ENCODE assay signal across 16 cellular contexts in the genomic region with DNA sequence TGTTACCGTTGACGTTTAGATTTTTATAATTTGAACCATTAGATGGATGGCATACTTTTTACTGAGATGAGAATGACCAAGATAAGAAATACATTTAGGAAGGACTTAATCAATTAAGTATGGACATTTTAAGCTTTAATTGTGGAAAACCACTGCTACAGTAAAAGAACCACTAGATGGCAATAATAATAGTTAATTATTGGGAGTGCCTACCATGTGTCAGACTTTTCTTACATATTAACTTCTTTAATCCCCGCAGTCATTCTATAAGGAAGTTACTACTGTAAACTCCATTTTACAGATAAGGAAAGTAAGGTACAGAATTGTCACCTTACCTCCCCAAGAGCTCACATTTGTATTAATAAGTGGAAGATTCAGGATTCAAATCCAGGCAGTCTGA. TPM values are rescaled to one million over a fixed set of nuclear protein-coding genes. Genes with fewer than 3 reads are reported as not detected.
DNase-seq lines count a peak whose midpoint lies in the region; ATAC-seq, FAIRE-seq and TF ChIP-seq lines count a peak whose summit lies in the region.
"Had no signal": no experiment of that assay in that cellular context is flagged by ENCODE, and none has a peak within 500 bp of the region (broad histone marks: within the 10 kb centered on the region; RNA-seq: fewer than 3 reads in every experiment).

No MANE protein-coding gene starts in this region.

- H2AK5ac ChIP-seq in IMR-90 (ENCODE audit: low read depth, low read length), result no peak overlapping the region

- no CpG with 5 or more reads among the region's 3 CpGs for WGBS in IMR-90 (ENCODE audit: extremely low coverage in 2 of 2, insufficient read length in 1 of 2), 2 experiments
- WGBS in HepG2 (ENCODE audit: low lambda C conversion rate), result 35% methylated on average over 3 of the region's 3 CpGs

- no peak overlapping the region for H3K56ac ChIP-seq in IMR-90 (ENCODE audit: extremely low read depth, insufficient read depth, low read length)

- H3K27me3 ChIP-seq in IMR-90 (ENCODE audit: control insufficient read depth, insufficient read depth, low read length) (no peaks in the 10 kb centered on the region), HepG2 (ENCODE audit: control insufficient read depth in 1 of 2, insufficient read depth in 2 of 2, low read length in 2 of 2) (no peaks in the 10 kb centered on the region)
- H3K27me3 ChIP-seq: BLaER1, SJSA1 had no signal

- no peaks in the 10 kb centered on the region for H3K79me2 ChIP-seq in HepG2 (ENCODE audit: insufficient read depth, low read length)

- POLR2A ChIA-PET in IMR-90 (lab: Charles Lee; ENCODE audit: unreplicated experiment), result no interaction called here
- POLR2A ChIA-PET in HepG2 (lab: Yijun Ruan, JAX), result no interaction called here

- no peak overlapping the region for H3K4ac ChIP-seq in IMR-90 (ENCODE audit: low read depth, low read length)

- no peak overlapping the region for H3K14ac ChIP-seq in IMR-90 (replicated peaks; ENCODE audit: low read depth, low read length)

- ATAC-seq in IMR-90 (ENCODE audit: low read depth) (0 out of 2 replicates have a peak, but pooled peaks have one; percentile 51), HepG2 (no peak)
- ATAC-seq: stimulated activated naive B cell treated with anti-CD40 and anti-IgM and Interleukin-4, amounts not matched to agents 10 μg/mL and 1 μg/mL and 100 μg/mL, for 72 hours had no signal

- H3K9me1 ChIP-seq in IMR-90 (ENCODE audit: insufficient read depth, low read length), result no peaks in the 10 kb centered on the region

- H3K36me3 ChIP-seq in IMR-90 (ENCODE audit: control insufficient read depth, insufficient read depth, low read length) (no peaks in the 10 kb centered on the region), HepG2 (replicated peaks in 1 of 2; ENCODE audit: control insufficient read depth in 1 of 2, insufficient read depth in 2 of 2, low read length in 2 of 2) (no peaks in the 10 kb centered on the region)
- H3K36me3 ChIP-seq: BLaER1, SJSA1 had no signal

- H2BK15ac ChIP-seq in IMR-90 (ENCODE audit: low read depth, low read length), result no peak overlapping the region

- H4K5ac ChIP-seq in IMR-90 (ENCODE audit: low read depth, low read length), result no peak overlapping the region; the same call in 1 of the 2 replicates

- H4K8ac ChIP-seq in IMR-90 (ENCODE audit: low read depth in 2 of 2, low read length in 2 of 2), result peak overlapping the region in 1 of 2 experiments; percentile 9; a peak in 1 of 4 replicates

- H3K4me1 ChIP-seq in IMR-90 (ENCODE audit: control insufficient read depth, insufficient read depth, low read length) (no peaks in the 10 kb centered on the region), HepG2 (ENCODE audit: insufficient read depth, low read length) (peaks cover 13% of the 10 kb centered on the region)

- CTCF ChIA-PET in IMR-90 (lab: Yijun Ruan, JAX) (interaction anchor here (0.5 to 1.8 kb wide), 7 partner anchors 11 to 976 kb away, joined by 3 to 6 read pairs (median 3); no protein-coding TSS in a partner anchor), HepG2 (lab: Yijun Ruan, JAX; ENCODE audit: low intra/inter-chr PET ratio, low total read pairs) (no interaction called here)

- no peak overlapping the region for H3K4me2 ChIP-seq in IMR-90 (ENCODE audit: low read depth, low read length)
- no peak overlapping the region for H3K4me2 ChIP-seq in HepG2 (ENCODE audit: low read depth, low read length)
- H3K4me2 ChIP-seq: KMS-11 had no signal

- TF ChIP-seq EP300 in HepG2 (IDR thresholded peaks at IDR 0.05; ENCODE audit: low read depth in 2 of 2, low read length in 2 of 2) (no peak), HepG2 (CRISPR knock-in tag; IDR thresholded peaks at IDR 0.05; ENCODE audit: borderline replicate concordance) (no peak)

- no peaks in the 10 kb centered on the region for H3K79me1 ChIP-seq in IMR-90 (ENCODE audit: low read depth in 1 of 2, low read length in 2 of 2)

- no peak overlapping the region for H2BK20ac ChIP-seq in IMR-90 (ENCODE audit: low read depth, low read length)

- H3K18ac ChIP-seq in IMR-90 (ENCODE audit: low read depth, low read length), result no peak overlapping the region

- dilution Hi-C loops in IMR-90 (cut with HindIII; ENCODE audit: low sequenced_read_pairs, unreplicated experiment), result no loop called here

- H3K9me3 ChIP-seq in IMR-90 (ENCODE audit: control insufficient read depth, insufficient read depth, low read length) (no peaks in the 10 kb centered on the region), HepG2 (ENCODE audit: low read length) (no peaks in the 10 kb centered on the region)
- H3K9me3 ChIP-seq: BLaER1, SJSA1 had no signal

- no peak overlapping the region for H3K23ac ChIP-seq in IMR-90 (ENCODE audit: low read depth, low read length)

- in situ Hi-C loops in ACHN (cut with HindIII; ENCODE audit: low pct_ligation_motif_present, low pct_unique_long_range_greater_than_20kb, low sequenced_read_pairs) (no loop called here), IMR-90 (cut with MboI; ENCODE audit: low sequenced_read_pairs) (no loop called here), HepG2 (cut with HindIII; ENCODE audit: extremely low pct_ligation_motif_present, low pct_unique_long_range_greater_than_20kb) (no loop called here)

- BruUV-seq in IMR-90 (replicated peaks; lab: Mats Ljungman, UMichigan) (no TSS peak), HepG2 (replicated peaks; lab: Mats Ljungman, UMichigan) (no TSS peak)

- DNase-seq in ACHN, result peak; percentile 7
- no peak for DNase-seq in IMR-90
- DNase-seq in cardiac fibroblast (ENCODE audit: low read depth in 2 of 2), result peak; percentile 37 to 39
- DNase-seq in HepG2 (ENCODE audit: low spot score), result no peak
- no peak for DNase-seq in GF-D8 (lab: John Stamatoyannopoulos, UW)
- DNase-seq in D721Med (ENCODE audit: insufficient read length, low spot score), result no peak
- no peak for DNase-seq in stimulated activated CD4-positive, alpha-beta T cell treated with anti-CD3 and anti-CD28 coated beads, Interleukin-2, amount 100 ng/mL, for 24 hours
- DNase-seq in SIG-M5 (lab: John Stamatoyannopoulos, UW), result no peak
- DNase-seq: activated CD4-positive, alpha-beta T cell treated with anti-CD3 and anti-CD28 coated beads, Interleukin-2, amount 10 ng/mL, durations not matched to agents 24 days and 14 days; activated naive CD4-positive, alpha-beta T cell; stimulated activated naive B cell treated with anti-CD40 and anti-IgM and Interleukin-4, amounts not matched to agents 10 μg/mL and 1 μg/mL and 100 μg/mL, for 72 hours had no signal

- H4K20me1 ChIP-seq in IMR-90 (ENCODE audit: insufficient read depth, low read length) (no peaks in the 10 kb centered on the region), HepG2 (ENCODE audit: insufficient read depth, low read length) (no peaks in the 10 kb centered on the region)
- H4K20me1 ChIP-seq: BLaER1 had no signal

- no peak overlapping the region for H2AK9ac ChIP-seq in IMR-90 (replicated peaks; ENCODE audit: low read depth, low read length, poor library complexity)

- TF ChIP-seq RAD21 in IMR-90 (IDR thresholded peaks at IDR 0.05; ENCODE audit: low read length) (peak; percentile 35; the same call in 1 of the 2 replicates), HepG2 (CRISPR knock-in tag; IDR thresholded peaks at IDR 0.05) (no peak)

- H3K9ac ChIP-seq in IMR-90 (ENCODE audit: low read depth, low read length) (no peak overlapping the region), HepG2 (ENCODE audit: insufficient read depth, low read depth, low read length) (no peak overlapping the region)
- H3K9ac ChIP-seq: BLaER1, KMS-11 had no signal

- H4K91ac ChIP-seq in IMR-90 (ENCODE audit: insufficient read depth, low read depth, low read length), result no peak overlapping the region

- intact Hi-C loops in IMR-90 (cut with micrococcal nuclease), result no loop called here
- intact Hi-C loops in HepG2 (cut with micrococcal nuclease; ENCODE audit: unreplicated experiment), result no loop called here

- H3K27ac ChIP-seq in IMR-90 (ENCODE audit: insufficient read depth, low read length) (no peak overlapping the region), HepG2 (ENCODE audit: extremely low read length, insufficient read depth, low read length) (no peak overlapping the region)
- H3K27ac ChIP-seq: BLaER1, KMS-11, SJSA1 had no signal

- FAIRE-seq in HepG2 (lab: Jason Lieb, UNC), result no peak
- no peak for FAIRE-seq in D721Med (lab: Jason Lieb, UNC)
- FAIRE-seq: H54 had no signal

- TF ChIP-seq POLR2A in IMR-90 (IDR thresholded peaks at IDR 0.05; ENCODE audit: low read depth, low read length), result no peak
- no peak for TF ChIP-seq POLR2A in HepG2 (IDR thresholded peaks at IDR 0.05; ENCODE audit: insufficient read depth in 1 of 2, low read depth in 2 of 2, low read length in 2 of 2)

- peak; percentile 25 for TF ChIP-seq CTCF in IMR-90 (conservative IDR thresholded peaks at IDR 0.05; ENCODE audit: low read depth, low read length)
- peak; percentile 32 for TF ChIP-seq CTCF in cardiac fibroblast (IDR thresholded peaks at IDR 0.05; ENCODE audit: low read depth, low read length)
- TF ChIP-seq CTCF in HepG2 (CRISPR knock-in tag; IDR thresholded peaks at IDR 0.05), result no peak
- no peak for TF ChIP-seq CTCF in D721Med (IDR thresholded peaks at IDR 0.05; ENCODE audit: insufficient read depth, missing control alignments)

- H2AFZ ChIP-seq in IMR-90 (replicated peaks; ENCODE audit: low read length, poor library complexity) (no peak overlapping the region), HepG2 (ENCODE audit: low read length) (no peak overlapping the region)

- no peak overlapping the region for H3K4me3 ChIP-seq in IMR-90 (ENCODE audit: insufficient read depth, low read depth, low read length)
- no peak overlapping the region for H3K4me3 ChIP-seq in cardiac fibroblast (replicated peaks in 1 of 2; ENCODE audit: low read depth in 2 of 2, low read length in 2 of 2)
- no peak overlapping the region for H3K4me3 ChIP-seq in HepG2 (replicated peaks in 1 of 3; ENCODE audit: insufficient read depth in 1 of 3, low read depth in 2 of 3, low read length in 3 of 3)
- H3K4me3 ChIP-seq: BLaER1, SJSA1 had no signal

- no peak overlapping the region for H2BK120ac ChIP-seq in IMR-90 (ENCODE audit: low read depth, low read length)

- no peak overlapping the region for H2BK5ac ChIP-seq in IMR-90 (ENCODE audit: low read depth, low read length, poor library complexity, severe bottlenecking)

RNA-seq across cellular contexts. Expression of gene MYOZ2, which starts 48.5 kb away (rescaled TPM):
- total RNA-seq in IMR-90 (2012; rRNA removed) (under 0.01 and 0.18 TPM in 2 replicates), HepG2 (2016; rRNA removed; fragmentation: Illumina TruSeq; extraction: Trizol) (not detected in 2 replicates)
- polyA plus RNA-seq in IMR-90 (2012; rRNA removed) (0.14 and 0.17 TPM in 2 replicates), HepG2 (2011; rRNA removed) (0.03 TPM in 1 of 2 replicates, not detected in the other)
- polyA plus RNA-seq in IMR-90 (2012; cell fraction: cytosol; rRNA removed), result 0.04 TPM in 1 of 2 replicates, not detected in the other
- polyA plus RNA-seq in IMR-90 (2012; cell fraction: nucleus; rRNA removed; ENCODE audit: low replicate concordance), result 0.02 and 0.10 TPM in 2 replicates
- not detected in 2 replicates for total RNA-seq in HepG2 (2016; cell fraction: cytosol; rRNA removed; fragmentation: Illumina TruSeq; extraction: Trizol; ENCODE audit: low read depth)
- not detected in 2 replicates for total RNA-seq in HepG2 (2016; cell fraction: insoluble cytoplasmic fraction; rRNA removed; fragmentation: Illumina TruSeq; extraction: Trizol)
- total RNA-seq in HepG2 (2016; cell fraction: membrane; rRNA removed; fragmentation: Illumina TruSeq; extraction: Trizol), result not detected in 2 replicates
- not detected in 2 replicates for total RNA-seq in HepG2 (2016; cell fraction: nucleus; rRNA removed; fragmentation: Illumina TruSeq; extraction: Trizol)
- not detected in 2 replicates for polyA plus RNA-seq in HepG2 (2011; cell fraction: cytosol; rRNA removed)
- not detected in 2 replicates for polyA plus RNA-seq in HepG2 (2011; cell fraction: nucleus; rRNA removed)
- polyA plus RNA-seq in HepG2 (2012), result not detected in 2 replicates
- polyA plus RNA-seq in HepG2 (2016; cell fraction: cytosol; fragmentation: Illumina TruSeq; extraction: Trizol; ENCODE audit: low read depth), result not detected in 2 replicates
- not detected in 2 replicates for polyA plus RNA-seq in HepG2 (2016; cell fraction: insoluble cytoplasmic fraction; fragmentation: Illumina TruSeq; extraction: Trizol; ENCODE audit: low read depth)
- polyA plus RNA-seq in HepG2 (2016; cell fraction: membrane; fragmentation: Illumina TruSeq; extraction: Trizol; ENCODE audit: low read depth), result not detected in 2 replicates
- not detected in 2 replicates for polyA plus RNA-seq in HepG2 (2016; cell fraction: nucleus; fragmentation: Illumina TruSeq; extraction: Trizol; ENCODE audit: insufficient read depth, low read depth)
- not detected in 2 replicates for polyA minus RNA-seq in HepG2 (2011; rRNA and poly(A)+ RNA removed; ENCODE audit: low replicate concordance)
- not detected in 2 replicates for polyA minus RNA-seq in HepG2 (2011; cell fraction: cytosol; rRNA and poly(A)+ RNA removed)
- not detected in 2 replicates for polyA minus RNA-seq in HepG2 (2011; cell fraction: nucleus; rRNA and poly(A)+ RNA removed)
- total RNA-seq: activated CD4-positive, alpha-beta T cell treated with anti-CD3 and anti-CD28 coated beads, Interleukin-2, amount 10 ng/mL, durations not matched to agents 24 days and 14 days; SJSA1 had no signal
- polyA plus RNA-seq: neural cell had no signal

Comparison
In these comparisons a context has a peak if more than half of its experiments do, and no peak if none do; other contexts are left out.
1. DNase-seq: peak in ACHN (single experiment) and cardiac fibroblast (2 of 2); none in IMR-90 (single experiment), HepG2 (single experiment), GF-D8 (single experiment), D721Med (single experiment), stimulated activated CD4-positive, alpha-beta T cell treated with anti-CD3 and anti-CD28 coated beads, Interleukin-2, amount 100 ng/mL, for 24 hours (0 of 2) and SIG-M5 (single experiment).
2. CTCF ChIP-seq: peak in IMR-90 (single experiment) and cardiac fibroblast (single experiment); none in HepG2 (single experiment) and D721Med (single experiment).